1 cellular context compared by ENCODE assay signal in genomic region chr4:123937612-123938011, GRCh38.
TF ChIP-seq lines count a peak whose summit lies in the region.

No MANE protein-coding gene starts in this region.

TF ChIP-seq in GM23338, 12 proteins besides CTCF, POLR2A, EP300 and RAD21 (continued from another document):
- no peak for TF ChIP-seq REST (IDR thresholded peaks at IDR 0.05; ENCODE audit: unreplicated experiment)
